Comparison of ENCODE assay signal across 8 cellular contexts in genomic region chr5:177447611-177448243, GRCh38. TPM values are rescaled to one million over a fixed set of nuclear protein-coding genes. Genes with fewer than 3 reads are reported as not detected.
DNase-seq lines count a peak whose midpoint lies in the region; ATAC-seq and TF ChIP-seq lines count a peak whose summit lies in the region.

No MANE protein-coding gene starts in this region.

- intact Hi-C loops in spleen (cut with DNase I; ENCODE audit: low total_unique reads), result no loop called here

- in situ Hi-C loops in astrocyte of the spinal cord (cut with HindIII; ENCODE audit: low sequenced_read_pairs), result no loop called here

- TF ChIP-seq CTCF in astrocyte of the spinal cord (IDR thresholded peaks at IDR 0.05; ENCODE audit: low read depth, low read length) (peak; percentile 15), spleen (IDR thresholded peaks at IDR 0.05 in 8 of 11, conservative IDR thresholded peaks at IDR 0.05 in 3 of 11) (no peak)

- peak overlapping the region; percentile 49 for H3K4me3 ChIP-seq in astrocyte of the spinal cord (ENCODE audit: low read depth, low read length)
- H3K4me3 ChIP-seq in spleen, result peak overlapping the region in 4 of 8 donors; percentile 58 to 83 (median 60)

- no peak for TF ChIP-seq POLR2A in spleen (IDR thresholded peaks at IDR 0.05)

- peak overlapping the region in 2 of 8 donors; percentile 86 to 88 for H3K27ac ChIP-seq in spleen

- no peak for ATAC-seq in GM21528 (IDR thresholded peaks at IDR 0.05; ENCODE audit: low FRiP score, unreplicated experiment)

- H3K9me3 ChIP-seq in spleen, result no peaks in the 10 kb centered on the region

- WGBS in spleen, 5 donors, result 6 to 19% (median 9%) methylated on average over 19 to 23 of the region's 23 CpGs

- H3K4me1 ChIP-seq in spleen, result peaks cover 15 to 76% (median 46%) of the 10 kb centered on the region in 6 donors

- peaks cover 0 to 15% (median 5%) of the 10 kb centered on the region in 6 donors for H3K36me3 ChIP-seq in spleen

- DNase-seq in activated T-cell treated with anti-CD3 and anti-CD28 coated beads, Interleukin-2, amount 50 U/mL, for 1 hour, result peak; percentile 47
- no peak for DNase-seq in activated T-cell treated with anti-CD3 and anti-CD28 coated beads for 4 hours
- peak; percentile 97 for DNase-seq in NCI-H226
- DNase-seq in astrocyte of the spinal cord (ENCODE audit: low read depth, low spot score), result peak; percentile 84
- peak; percentile 69 for DNase-seq in iPS-NIHi11 (ENCODE audit: low spot score)
- peak; percentile 87 for DNase-seq in spleen
- no peak for DNase-seq in NCI-H2107 (lab: John Stamatoyannopoulos, UW)

- H3K27me3 ChIP-seq in spleen (replicated peaks in 1 of 7), result peaks cover 0 to 32% (median 0%) of the 10 kb centered on the region in 7 donors

RNA-seq across cellular contexts. Expression of gene PRR7, which starts 1.1 kb away (rescaled TPM):
- total RNA-seq in spleen, result 1 to 10 TPM in 6 of 7 donors, not detected in 1; 2.6 to 5.3 (median 4.7) TPM
- 1 to 10 TPM; 1.7 to 5.7 (median 3.9) TPM for polyA plus RNA-seq in spleen

RNA-seq across cellular contexts. Expression of gene GRK6, which starts 21.3 kb away (rescaled TPM):
- total RNA-seq in spleen, result 100 to 1,000 TPM; 114 to 170 (median 149) TPM
- polyA plus RNA-seq in spleen, result 10 to 100 TPM; 45.7 to 75.9 (median 55.3) TPM

RNA-seq across cellular contexts. Expression of gene DBN1, which starts 25.7 kb away (rescaled TPM):
- total RNA-seq in spleen, result 10 to 100 TPM; 13.0 to 26.5 (median 17.6) TPM
- polyA plus RNA-seq in spleen, result 10 to 100 TPM in 1 of 3 donors, 1 to 10 TPM in 2; 6.8 to 16.3 (median 7.6) TPM

RNA-seq across cellular contexts. Expression of gene F12, which starts 38.4 kb away (rescaled TPM):
- 1 to 10 TPM in 3 of 7 donors, under 1 TPM in 4; 0.60 to 1.7 (median 0.94) TPM for total RNA-seq in spleen
- 1 to 10 TPM; 1.1 to 2.3 (median 1.3) TPM for polyA plus RNA-seq in spleen

RNA-seq across cellular contexts. Expression of gene PFN3, which starts 47.3 kb away (rescaled TPM):
- total RNA-seq in spleen, result not detected
- polyA plus RNA-seq in spleen, result not detected

Comparison
In these comparisons a context has a peak if more than half of its experiments do, and no peak if none do; other contexts are left out.
1. DNase-seq: peak in activated T-cell treated with anti-CD3 and anti-CD28 coated beads, Interleukin-2, amount 50 U/mL, for 1 hour (single experiment), NCI-H226 (single experiment), astrocyte of the spinal cord (single experiment), iPS-NIHi11 (single experiment) and spleen (single experiment); none in activated T-cell treated with anti-CD3 and anti-CD28 coated beads for 4 hours (single experiment) and NCI-H2107 (single experiment).